In the genomic region with DNA sequence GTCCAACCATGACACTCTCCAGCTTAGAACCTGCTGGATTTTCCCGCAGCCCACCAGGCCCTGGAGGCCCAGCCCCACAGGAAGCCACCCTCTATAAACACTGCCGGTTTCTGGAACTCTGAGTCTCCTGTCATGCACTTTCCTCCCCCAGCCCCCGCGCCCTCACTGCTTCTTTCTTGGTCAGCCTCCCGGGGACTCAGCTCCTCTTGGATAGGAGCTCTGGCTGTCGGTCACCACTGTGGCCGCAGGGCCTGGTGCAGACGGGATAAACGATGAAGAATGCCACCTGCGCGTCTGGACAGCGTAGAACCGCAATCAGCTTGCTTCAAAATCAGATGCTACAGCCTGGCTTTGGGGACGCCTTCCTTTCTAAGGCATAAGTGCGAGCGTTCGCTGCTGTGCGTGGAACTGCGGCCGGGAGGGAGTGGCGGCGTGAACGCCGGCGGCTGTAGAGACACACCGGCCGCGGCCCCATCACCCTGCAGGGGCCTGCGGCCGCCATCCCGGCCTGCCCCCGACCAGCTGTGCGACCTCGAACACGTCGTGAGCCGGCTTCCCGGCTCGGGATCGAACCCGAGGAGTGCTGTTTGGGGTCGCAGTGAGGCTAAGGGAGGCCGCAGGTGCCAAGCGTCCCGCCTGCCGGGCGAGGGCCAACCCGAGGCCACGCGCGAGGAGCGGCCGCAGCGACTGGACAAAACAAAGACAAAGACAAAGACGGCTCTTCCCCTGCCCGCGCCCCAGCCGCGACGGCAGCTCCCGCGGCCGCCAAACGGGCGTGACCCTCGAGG, we compare ENCODE assay signal across 1 cellular context.
TF ChIP-seq lines count a peak whose summit lies in the region.

No MANE protein-coding gene starts in this region.

TF ChIP-seq in IMR-90, 13 proteins besides CTCF, POLR2A, EP300 and RAD21:
- TF ChIP-seq MXI1 (IDR thresholded peaks at IDR 0.05; ENCODE audit: borderline replicate concordance, low read depth, low read length) (no peak), RCOR1 (IDR thresholded peaks at IDR 0.05; ENCODE audit: insufficient replicate concordance, low read length) (no peak), NFE2L2 (IDR thresholded peaks at IDR 0.05; ENCODE audit: low read depth, low read length) (no peak), CEBPB (IDR thresholded peaks at IDR 0.05; ENCODE audit: low read depth, low read length) (peak; percentile 45; the same call in 1 of the 2 replicates), MAFK (IDR thresholded peaks at IDR 0.05; ENCODE audit: low read depth, low read length) (no peak), RFX5 (IDR thresholded peaks at IDR 0.05; ENCODE audit: low read depth, low read length) (no peak), MAZ (IDR thresholded peaks at IDR 0.05; ENCODE audit: borderline replicate concordance, low read depth, low read length) (no peak)
- TF ChIP-seq, protein P1, sequence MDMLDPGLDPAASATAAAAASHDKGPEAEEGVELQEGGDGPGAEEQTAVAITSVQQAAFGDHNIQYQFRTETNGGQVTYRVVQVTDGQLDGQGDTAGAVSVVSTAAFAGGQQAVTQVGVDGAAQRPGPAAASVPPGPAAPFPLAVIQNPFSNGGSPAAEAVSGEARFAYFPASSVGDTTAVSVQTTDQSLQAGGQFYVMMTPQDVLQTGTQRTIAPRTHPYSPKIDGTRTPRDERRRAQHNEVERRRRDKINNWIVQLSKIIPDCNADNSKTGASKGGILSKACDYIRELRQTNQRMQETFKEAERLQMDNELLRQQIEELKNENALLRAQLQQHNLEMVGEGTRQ (IDR thresholded peaks at IDR 0.05; ENCODE audit: low read depth, low read length) = no peak
TF ChIP-seq in IMR-90: peak in this region for 1.
